Comparison of ENCODE assay signal across 2 cellular contexts in genomic region chr18:40883271-40883670, GRCh38.
TF ChIP-seq lines count a peak whose summit lies in the region.

No MANE protein-coding gene starts in this region.

TF ChIP-seq in HepG2, 621 proteins besides CTCF, POLR2A, EP300 and RAD21 (continued from another document):
- TF ChIP-seq ZBTB34 (CRISPR knock-in tag; IDR thresholded peaks at IDR 0.05): no peak
- TF ChIP-seq TEAD2 (CRISPR knock-in tag; IDR thresholded peaks at IDR 0.05): no peak
- TF ChIP-seq REXO4 (CRISPR knock-in tag; IDR thresholded peaks at IDR 0.05; ENCODE audit: borderline replicate concordance): no peak

TF ChIP-seq in K562, 482 proteins besides CTCF, POLR2A, EP300 and RAD21 (continued from another document):
- TF ChIP-seq TFAP4 (CRISPR knock-in tag; IDR thresholded peaks at IDR 0.05; ENCODE audit: borderline replicate concordance) (no peak), ZSCAN32 (CRISPR knock-in tag; IDR thresholded peaks at IDR 0.05) (peak; percentile 68), CEBPG (CRISPR knock-in tag; IDR thresholded peaks at IDR 0.05) (no peak), CEBPG (tag; conservative IDR thresholded peaks at IDR 0.05 in 1 of 2, IDR thresholded peaks at IDR 0.05 in 1 of 2) (peak in 1 of 2 experiments; percentile 88; a peak in 3 of 4 replicates), FOXK1 (CRISPR knock-in tag; IDR thresholded peaks at IDR 0.05; ENCODE audit: borderline replicate concordance) (no peak)
TF ChIP-seq in K562: peak in this region for 4.
